11 cellular contexts compared by ENCODE assay signal in genomic region chr5:160520609-160521391, GRCh38.
"Had no signal": no experiment of that assay in that cellular context is flagged by ENCODE, and none has a peak within 500 bp of the region (broad histone marks: within the 10 kb centered on the region; RNA-seq: fewer than 3 reads in every experiment).

No MANE protein-coding gene starts in this region.

- DNase-seq: activated CD4-positive, alpha-beta T cell treated with anti-CD3 and anti-CD28 coated beads, Interleukin-2, amount 50 U/mL, for 48 hours; activated CD4-positive, CD25-positive, alpha-beta regulatory T cell treated with anti-CD3 and anti-CD28 coated beads, Interleukin-2, amount 50 U/mL, for 72 hours; activated naive CD4-positive, alpha-beta T cell treated with Interleukin-2 at 50 U/mL for 16 hours; dermis blood vessel endothelial cell; effector memory CD8-positive, alpha-beta T cell; hippocampal formation; left ventricle myocardium superior; mucosa of descending colon; naive thymus-derived CD4-positive, alpha-beta T cell; right cardiac atrium; stimulated activated naive CD8-positive, alpha-beta T cell treated with anti-CD3 and anti-CD28 coated beads, Interleukin-15, Interleukin-2, amounts not matched to agents 100 U/mL and 50 U/mL, for 24 hours had no signal
